ENCODE assay signal across 8 cellular contexts in genomic region chr22:27879923-27880322, GRCh38. TPM values are rescaled to one million over a fixed set of nuclear protein-coding genes. Genes with fewer than 3 reads are reported as not detected.
DNase-seq lines count a peak whose midpoint lies in the region; ATAC-seq and TF ChIP-seq lines count a peak whose summit lies in the region.

No MANE protein-coding gene starts in this region.

- in situ Hi-C loops in GM13976 (cut with MboI; ENCODE audit: low sequenced_read_pairs, unreplicated experiment) = loop anchor here (10.0 to 25.0 kb wide), 2 partner anchors 125 to 932 kb away; partner anchors contain the start of gene XBP1

- no peaks in the 10 kb centered on the region for H3K27me3 ChIP-seq in SJCRH30

- ATAC-seq in omental fat pad (ENCODE audit: low FRiP score) (peak; percentile 38), GM18861 (IDR thresholded peaks at IDR 0.05; ENCODE audit: unreplicated experiment) (no peak)

- CTCF ChIA-PET in AG04449 (lab: Yijun Ruan, JAX) = interaction anchor here (0.6 to 20.7 kb wide), 32 partner anchors 8 to 1143 kb away, joined by 3 to 514 read pairs (median 4); no protein-coding TSS in a partner anchor

- POLR2A ChIA-PET in AG04449 (lab: Yijun Ruan, JAX) = no interaction called here

- H3K4me1 ChIP-seq in SJCRH30 = peaks cover 31% of the 10 kb centered on the region

- TF ChIP-seq CTCF in AG04449 (IDR thresholded peaks at IDR 0.05; ENCODE audit: insufficient read depth, low read length, missing control alignments) = peak; percentile 65
- peak; percentile 13 for TF ChIP-seq CTCF in GM13976 (IDR thresholded peaks at IDR 0.05; ENCODE audit: borderline replicate concordance, control extremely low read depth, extremely low read depth, insufficient read depth, missing control alignments)
- TF ChIP-seq CTCF in fibroblast of mammary gland (conservative IDR thresholded peaks at IDR 0.05; ENCODE audit: control insufficient read depth, insufficient read depth, low read depth, low read length) = peak; percentile 71
- peak in 1 of 3 donors; percentile 45 for TF ChIP-seq CTCF in omental fat pad (IDR thresholded peaks at IDR 0.05)

- no peak overlapping the region for H3K27ac ChIP-seq in SJCRH30

- H3K4me3 ChIP-seq in AG04449 (ENCODE audit: low read depth, low read length) (no peak overlapping the region), SJCRH30 (no peak overlapping the region), fibroblast of mammary gland (ENCODE audit: control insufficient read depth, low read depth, low read length) (no peak overlapping the region)

- peaks cover 11% of the 10 kb centered on the region for H3K36me3 ChIP-seq in SJCRH30

- no peak for DNase-seq in AG04449 (ENCODE audit: low read depth, low spot score)
- peak; percentile 34 for DNase-seq in GM13976 (ENCODE audit: low spot score)
- peak; percentile 32 to 64 for DNase-seq in SJCRH30
- peak; percentile 55 for DNase-seq in fibroblast of mammary gland (ENCODE audit: low read depth)
- DNase-seq in omental fat pad (ENCODE audit: low spot score) = no peak
- no peak for DNase-seq in activated T-cell treated with anti-CD3 and anti-CD28 coated beads, Interleukin-2, amount 50 U/mL, for 1 hour
- DNase-seq in stimulated activated CD4-positive, alpha-beta T cell treated with anti-CD3 and anti-CD28 coated beads, Interleukin-4, amount 100 ng/mL, for 1 hour = no peak

- H3K9me3 ChIP-seq in SJCRH30 (replicated peaks) = no peaks in the 10 kb centered on the region

RNA-seq across cellular contexts. Expression of gene PITPNB, which starts 39.1 kb away (rescaled TPM):
- total RNA-seq in SJCRH30 (2014; rRNA removed; shearing (Covaris generic)) = 38.3 and 46.2 TPM in 2 replicates
- 10 to 100 TPM; 49.2 to 95.0 (median 75.6) TPM for total RNA-seq in omental fat pad

Comparison
In these comparisons a context has a peak if more than half of its experiments do, and no peak if none do; other contexts are left out.
1. DNase-seq: peak in GM13976 (single experiment), SJCRH30 (2 of 2) and fibroblast of mammary gland (single experiment); none in AG04449 (single experiment), omental fat pad (single experiment), activated T-cell treated with anti-CD3 and anti-CD28 coated beads, Interleukin-2, amount 50 U/mL, for 1 hour (single experiment) and stimulated activated CD4-positive, alpha-beta T cell treated with anti-CD3 and anti-CD28 coated beads, Interleukin-4, amount 100 ng/mL, for 1 hour (single experiment).